ENCODE assay signal across 8 cellular contexts in the genomic region with DNA sequence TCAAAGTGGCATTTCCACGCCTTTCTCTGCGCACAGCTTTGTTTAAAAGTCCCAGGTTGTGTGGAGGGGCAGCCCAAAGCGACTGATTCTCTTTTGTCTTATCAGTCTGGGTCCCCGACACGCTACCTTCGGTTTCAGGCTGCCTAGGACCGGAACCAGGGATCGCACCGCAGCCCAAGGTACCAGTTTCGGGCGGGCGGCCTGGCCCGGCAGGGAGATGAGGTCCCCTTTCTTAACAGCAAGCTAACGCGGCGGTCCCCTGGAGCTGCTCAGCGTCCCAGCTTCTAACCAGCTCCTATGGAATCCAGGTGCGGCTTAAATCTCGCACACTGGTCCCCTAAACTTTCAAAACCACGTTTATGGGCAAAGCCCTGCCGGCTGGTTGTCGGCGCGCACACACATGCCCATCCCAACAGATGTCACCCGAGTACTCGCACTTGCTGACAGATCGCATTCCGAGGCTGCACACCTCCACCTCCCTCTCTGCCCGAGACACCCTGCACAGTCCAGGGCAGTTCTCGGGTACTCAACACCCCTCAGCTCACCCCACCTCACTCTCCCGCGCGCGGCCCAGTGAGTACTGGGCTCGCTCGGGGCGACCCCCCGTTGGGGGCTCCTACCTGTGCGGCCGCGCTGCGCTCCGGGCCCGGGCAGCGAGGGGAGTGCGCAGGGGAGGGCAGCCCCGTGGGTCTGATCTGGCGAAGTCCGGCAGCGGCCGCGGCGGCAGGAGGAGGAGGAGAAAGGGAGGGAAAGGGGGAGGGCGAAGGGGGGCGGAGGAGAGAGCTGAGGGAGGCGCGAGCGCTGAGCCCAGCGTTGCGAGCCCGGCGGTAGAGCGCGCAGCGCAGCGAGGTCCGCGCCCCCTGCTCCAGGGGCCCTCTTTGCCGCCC. TPM values are rescaled to one million over a fixed set of nuclear protein-coding genes. Genes with fewer than 3 reads are reported as not detected.
DNase-seq lines count a peak whose midpoint lies in the region; ATAC-seq and TF ChIP-seq lines count a peak whose summit lies in the region.

A gene with protein sequence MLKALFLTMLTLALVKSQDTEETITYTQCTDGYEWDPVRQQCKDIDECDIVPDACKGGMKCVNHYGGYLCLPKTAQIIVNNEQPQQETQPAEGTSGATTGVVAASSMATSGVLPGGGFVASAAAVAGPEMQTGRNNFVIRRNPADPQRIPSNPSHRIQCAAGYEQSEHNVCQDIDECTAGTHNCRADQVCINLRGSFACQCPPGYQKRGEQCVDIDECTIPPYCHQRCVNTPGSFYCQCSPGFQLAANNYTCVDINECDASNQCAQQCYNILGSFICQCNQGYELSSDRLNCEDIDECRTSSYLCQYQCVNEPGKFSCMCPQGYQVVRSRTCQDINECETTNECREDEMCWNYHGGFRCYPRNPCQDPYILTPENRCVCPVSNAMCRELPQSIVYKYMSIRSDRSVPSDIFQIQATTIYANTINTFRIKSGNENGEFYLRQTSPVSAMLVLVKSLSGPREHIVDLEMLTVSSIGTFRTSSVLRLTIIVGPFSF (minus strand): TSS at position 692 of the 887 bp plus-strand sequence. CDS start 1,342 bp downstream, outside the sequence.

- DNase-seq in EH (ENCODE audit: low read depth) (peak; percentile 76), HCEC 1CT (peak; percentile 37), NCI-H526 (lab: John Stamatoyannopoulos, UW) (peak; percentile 23 to 72), dermis microvascular lymphatic vessel endothelial cell (ENCODE audit: low read depth in 2 of 2) (peak; percentile 76 to 91), right lobe of liver (peak; percentile 28 to 57 (median 45)), testis (peak; percentile 46), DMS114 treated with DMSO at 0.1 percent for 48 hours (lab: John Stamatoyannopoulos, UW; ENCODE audit: unreplicated experiment) (no peak), Kasumi-1 (lab: John Stamatoyannopoulos, UW) (no peak)

- no peak within 1 kb of the TSS for H3K27ac ChIP-seq in right lobe of liver
- H3K27ac ChIP-seq in testis: no peak within 1 kb of the TSS

- H3K27me3 ChIP-seq in right lobe of liver (no peaks in the 10 kb centered on the region), testis (no peaks in the 10 kb centered on the region)

- H3K4me1 ChIP-seq in right lobe of liver (peaks cover 0 to 12% (median 0%) of the 10 kb centered on the region in 4 donors), testis (no peaks in the 10 kb centered on the region)

- H3K9me3 ChIP-seq in right lobe of liver (no peaks in the 10 kb centered on the region), testis (no peaks in the 10 kb centered on the region)

- 2% methylated on average over 33 of the region's 69 CpGs for WGBS in right lobe of liver (ENCODE audit: insufficient coverage, low coverage, low lambda C conversion rate, missing lambda C conversion rate)
- WGBS in testis, 2 donors: 0 to 1% methylated on average over 22 to 63 of the region's 69 CpGs

- no peak for TF ChIP-seq CTCF in right lobe of liver (IDR thresholded peaks at IDR 0.05)
- no peak for TF ChIP-seq CTCF in testis (IDR thresholded peaks at IDR 0.05)

- no peak for TF ChIP-seq POLR2A in right lobe of liver (IDR thresholded peaks at IDR 0.05)
- TF ChIP-seq POLR2A in testis (IDR thresholded peaks at IDR 0.05): no peak

- ATAC-seq in right lobe of liver: peak; percentile 55 to 76 (median 68)

- H3K4me3 ChIP-seq in right lobe of liver: peak within 1 kb of the TSS; percentile 28 to 44 (median 33)
- peak within 1 kb of the TSS; percentile 40 to 60 for H3K4me3 ChIP-seq in testis

- H3K36me3 ChIP-seq in right lobe of liver: no peaks in the 10 kb centered on the region
- no peaks in the 10 kb centered on the region for H3K36me3 ChIP-seq in testis (ENCODE audit: low read depth, missing control alignments)

- intact Hi-C loops in right lobe of liver (cut with DNase I): no loop called here
- intact Hi-C loops in testis (cut with DNase I; ENCODE audit: low total_unique reads): no loop called here

RNA-seq across cellular contexts. Expression of the gene that starts here (rescaled TPM):
- 3,306 and 7,589 TPM in 2 replicates for total RNA-seq in dermis microvascular lymphatic vessel endothelial cell
- total RNA-seq in right lobe of liver: 10 to 100 TPM in 3 of 6 experiments, 1 to 10 TPM in 3; 2.4 to 36.8 (median 9.0) TPM
- total RNA-seq in testis: 1 to 10 TPM; 2.4 to 8.6 TPM
- 74.0 TPM for polyA plus RNA-seq in testis (ENCODE audit: insufficient read depth, low read depth, low replicate concordance)

Comparison
In these comparisons a context has a peak if more than half of its experiments do, and no peak if none do; other contexts are left out.
1. RNA of the gene that starts here (total RNA-seq): 3,306 to 7,589 TPM in dermis microvascular lymphatic vessel endothelial cell; 2.4 to 36.8 TPM in right lobe of liver and 2.4 to 8.6 TPM in testis; every median in the first group is over 10 times any median in the second.
2. DNase-seq: peak in EH (single experiment), HCEC 1CT (single experiment), NCI-H526 (2 of 2), dermis microvascular lymphatic vessel endothelial cell (2 of 2), right lobe of liver (3 of 3) and testis (single experiment); none in DMS114 treated with DMSO at 0.1 percent for 48 hours (single experiment) and Kasumi-1 (0 of 2).